ENCODE assay signal across 13 cellular contexts in genomic region chr1:53110370-53111072, GRCh38. TPM values are rescaled to one million over a fixed set of nuclear protein-coding genes. Genes with fewer than 3 reads are reported as not detected.
DNase-seq lines count a peak whose midpoint lies in the region; ATAC-seq, FAIRE-seq and TF ChIP-seq lines count a peak whose summit lies in the region.
"Had no signal": no experiment of that assay in that cellular context is flagged by ENCODE, and none has a peak within 500 bp of the region (broad histone marks: within the 10 kb centered on the region; RNA-seq: fewer than 3 reads in every experiment).

No MANE protein-coding gene starts in this region.

- intact Hi-C loops in dendritic cell treated with granulocyte-macrophage colony-stimulating factor and Interleukin-4, amounts not matched to agents 40 ng/mL and 50 ng/mL, for 4 days (cut with micrococcal nuclease): no loop called here
- intact Hi-C loops in adrenal gland (cut with DNase I): no loop called here

- no peaks in the 10 kb centered on the region for H3K36me3 Mint-ChIP-seq in dendritic cell treated with granulocyte-macrophage colony-stimulating factor and Interleukin-4, amounts not matched to agents 40 ng/mL and 50 ng/mL, for 4 days (ENCODE audit: low read depth)
- H3K36me3 Mint-ChIP-seq: IgD-negative memory B cell had no signal

- H3K4me1 Mint-ChIP-seq in dendritic cell treated with granulocyte-macrophage colony-stimulating factor and Interleukin-4, amounts not matched to agents 40 ng/mL and 50 ng/mL, for 4 days (ENCODE audit: low read depth): peaks cover 21% of the 10 kb centered on the region

- H3K9me3 Mint-ChIP-seq in dendritic cell treated with granulocyte-macrophage colony-stimulating factor and Interleukin-4, amounts not matched to agents 40 ng/mL and 50 ng/mL, for 4 days: no peaks in the 10 kb centered on the region

- H3K27me3 ChIP-seq in small intestine (ENCODE audit: control insufficient read depth in 2 of 2, insufficient read depth in 2 of 2, low read length in 2 of 2) (no peaks in the 10 kb centered on the region), adrenal gland (no peaks in the 10 kb centered on the region)
- H3K27me3 ChIP-seq: thyroid gland had no signal

- H3K27ac ChIP-seq in small intestine (ENCODE audit: low read depth in 1 of 2, low read length in 1 of 2) (peak overlapping the region; percentile 71 to 89), adrenal gland (peak overlapping the region in 1 of 5 donors; percentile 34)
- H3K27ac ChIP-seq: psoas muscle, thyroid gland had no signal

- WGBS in small intestine, 3 donors: 54 to 60% (median 59%) methylated on average over 18 of the region's 18 CpGs
- 65 to 69% (median 67%) methylated on average over 14 to 18 of the region's 18 CpGs for WGBS in adrenal gland, 4 donors

- no peak overlapping the region for H3K4me3 Mint-ChIP-seq in dendritic cell treated with granulocyte-macrophage colony-stimulating factor and Interleukin-4, amounts not matched to agents 40 ng/mL and 50 ng/mL, for 4 days
- H3K4me3 Mint-ChIP-seq: IgD-negative memory B cell had no signal

- peaks cover 12% of the 10 kb centered on the region for H3K27me3 Mint-ChIP-seq in dendritic cell treated with granulocyte-macrophage colony-stimulating factor and Interleukin-4, amounts not matched to agents 40 ng/mL and 50 ng/mL, for 4 days

- no peak for ATAC-seq in HG03025 (IDR thresholded peaks at IDR 0.05; ENCODE audit: low FRiP score, unreplicated experiment)

- FAIRE-seq in small intestine (lab: Jason Lieb, UNC): no peak

- H3K4me3 ChIP-seq in small intestine (ENCODE audit: low read depth in 1 of 2, low read length in 2 of 2) (no peak overlapping the region), adrenal gland (no peak overlapping the region)
- H3K4me3 ChIP-seq: psoas muscle, thyroid gland had no signal

- peak; percentile 59 for DNase-seq in EL
- DNase-seq in NOMO-1 (lab: John Stamatoyannopoulos, UW; ENCODE audit: unreplicated experiment in 2 of 2): peak; percentile 53 to 85
- no peak for DNase-seq in small intestine
- DNase-seq in H4 (ENCODE audit: low spot score): no peak
- no peak for DNase-seq in superior temporal gyrus (ENCODE audit: extremely low spot score)
- DNase-seq in adrenal gland: no peak
- DNase-seq: aorta, psoas muscle, thyroid gland had no signal

- no peak for TF ChIP-seq CTCF in adrenal gland (IDR thresholded peaks at IDR 0.05)

- H3K36me3 ChIP-seq in small intestine (ENCODE audit: control insufficient read depth in 2 of 2, insufficient read depth in 2 of 2, low read length in 2 of 2) (no peaks in the 10 kb centered on the region), adrenal gland (replicated peaks in 1 of 2) (no peaks in the 10 kb centered on the region)
- H3K36me3 ChIP-seq: thyroid gland had no signal

- no peak for TF ChIP-seq POLR2A in adrenal gland (IDR thresholded peaks at IDR 0.05)

- peak overlapping the region; percentile 42 for H3K27ac Mint-ChIP-seq in dendritic cell treated with granulocyte-macrophage colony-stimulating factor and Interleukin-4, amounts not matched to agents 40 ng/mL and 50 ng/mL, for 4 days
- H3K27ac Mint-ChIP-seq: IgD-negative memory B cell had no signal

- H3K4me1 ChIP-seq in small intestine (ENCODE audit: control insufficient read depth in 2 of 2, insufficient read depth in 1 of 2, low read depth in 1 of 2, low read length in 1 of 2): peaks cover 7 to 12% of the 10 kb centered on the region in 2 donors
- peaks cover 0 to 3% of the 10 kb centered on the region in 2 donors for H3K4me1 ChIP-seq in adrenal gland (replicated peaks in 1 of 2)

- H3K9me3 ChIP-seq in small intestine (ENCODE audit: control insufficient read depth, low read depth) (peaks cover 4% of the 10 kb centered on the region), adrenal gland (replicated peaks in 1 of 3) (no peaks in the 10 kb centered on the region)
- H3K9me3 ChIP-seq: psoas muscle, thyroid gland had no signal

RNA-seq across cellular contexts. Expression of gene SLC1A7, which starts 31.9 kb away (rescaled TPM):
- polyA plus RNA-seq in small intestine (1 to 10 TPM in 2 of 3 donors, under 1 TPM in 1; 0.73 to 9.2 (median 8.6) TPM), adrenal gland (under 1 TPM; 0.05 to 0.30 (median 0.16) TPM)
- 0.60 and 2.4 TPM in 2 replicates for total RNA-seq in H4 (2014; rRNA removed; shearing (Covaris generic))
- 1 to 10 TPM in 1 of 8 donors, under 1 TPM in 1, not detected in 6; 0.17 to 1.6 TPM for total RNA-seq in adrenal gland
- total RNA-seq: SK-MEL-5 had no signal
- polyA plus RNA-seq: IgD-negative memory B cell had no signal

RNA-seq across cellular contexts. Expression of gene PODN, which starts 48.5 kb away (rescaled TPM):
- polyA plus RNA-seq in small intestine (10 to 100 TPM in 1 of 3 donors, 1 to 10 TPM in 1, under 1 TPM in 1; 0.45 to 26.4 (median 1.6) TPM), adrenal gland (10 to 100 TPM in 2 of 3 donors, 1 to 10 TPM in 1; 6.4 to 45.4 (median 22.0) TPM)
- total RNA-seq in H4 (2014; rRNA removed; shearing (Covaris generic)): 0.10 TPM in 1 of 2 replicates, not detected in the other
- total RNA-seq in adrenal gland: 10 to 100 TPM in 6 of 8 donors, 1 to 10 TPM in 2; 2.5 to 22.7 (median 16.0) TPM
- total RNA-seq: SK-MEL-5 had no signal
- polyA plus RNA-seq: IgD-negative memory B cell had no signal

Comparison
In these comparisons a context has a peak if more than half of its experiments do, and no peak if none do; other contexts are left out.
1. DNase-seq: peak in EL (single experiment) and NOMO-1 (2 of 2); none in small intestine (single experiment), H4 (single experiment), superior temporal gyrus (single experiment) and adrenal gland (0 of 7).